14 cellular contexts compared by ENCODE assay signal in genomic region chr1:242426271-242426905, GRCh38.
"Had no signal": no experiment of that assay in that cellular context is flagged by ENCODE, and none has a peak within 500 bp of the region (broad histone marks: within the 10 kb centered on the region; RNA-seq: fewer than 3 reads in every experiment).

No MANE protein-coding gene starts in this region.

- H3K4me3 ChIP-seq: dorsolateral prefrontal cortex, heart left ventricle, spleen, tibial nerve had no signal

- H3K9me3 Mint-ChIP-seq: activated CD4-positive, alpha-beta memory T cell treated with anti-CD3 and anti-CD28 coated beads, Interleukin-2, amount 10 ng/mL, durations not matched to agents 7 days and 5 days; activated naive CD8-positive, alpha-beta T cell treated with anti-CD3 and anti-CD28 coated beads, Interleukin-2, amount 10 ng/mL, durations not matched to agents 7 days and 5 days had no signal

- H3K27ac ChIP-seq: heart left ventricle, spleen, tibial nerve had no signal

- H3K4me1 Mint-ChIP-seq: activated CD4-positive, alpha-beta memory T cell treated with anti-CD3 and anti-CD28 coated beads, Interleukin-2, amount 10 ng/mL, durations not matched to agents 7 days and 5 days; activated naive CD8-positive, alpha-beta T cell treated with anti-CD3 and anti-CD28 coated beads, Interleukin-2, amount 10 ng/mL, durations not matched to agents 7 days and 5 days; natural killer cell; stimulated activated memory B cell treated with anti-CD40 and anti-IgM and Interleukin-4, amounts not matched to agents 10 μg/mL and 1 μg/mL and 100 μg/mL, for 72 hours had no signal

- H3K36me3 ChIP-seq: heart left ventricle, spleen, tibial nerve had no signal

- H3K36me3 Mint-ChIP-seq: activated naive CD8-positive, alpha-beta T cell treated with anti-CD3 and anti-CD28 coated beads, Interleukin-2, amount 10 ng/mL, durations not matched to agents 7 days and 5 days; natural killer cell; stimulated activated memory B cell treated with anti-CD40 and anti-IgM and Interleukin-4, amounts not matched to agents 10 μg/mL and 1 μg/mL and 100 μg/mL, for 72 hours had no signal

- H3K4me3 Mint-ChIP-seq: activated CD4-positive, alpha-beta memory T cell treated with anti-CD3 and anti-CD28 coated beads, Interleukin-2, amount 10 ng/mL, durations not matched to agents 7 days and 5 days; activated naive CD8-positive, alpha-beta T cell treated with anti-CD3 and anti-CD28 coated beads, Interleukin-2, amount 10 ng/mL, durations not matched to agents 7 days and 5 days; activated T-cell treated with anti-CD3 and anti-CD28 coated beads, Interleukin-2, amount 50 U/mL, for 72 hours; natural killer cell; stimulated activated memory B cell treated with anti-CD40 and anti-IgM and Interleukin-4, amounts not matched to agents 10 μg/mL and 1 μg/mL and 100 μg/mL, for 72 hours had no signal

- H3K9me3 ChIP-seq: heart left ventricle, tibial nerve had no signal

- H3K27me3 ChIP-seq: heart left ventricle, spleen, tibial nerve had no signal

- H3K4me1 ChIP-seq: heart left ventricle, spleen, tibial nerve had no signal

- DNase-seq: activated CD4-positive, alpha-beta memory T cell treated with anti-CD3 and anti-CD28 coated beads, Interleukin-2, amount 10 ng/mL, durations not matched to agents 7 days and 5 days; activated naive CD8-positive, alpha-beta T cell treated with anti-CD3 and anti-CD28 coated beads, Interleukin-2, amount 10 ng/mL, durations not matched to agents 7 days and 5 days; activated T-cell treated with anti-CD3 and anti-CD28 coated beads, Interleukin-2, amount 50 U/mL, for 72 hours; anterior cingulate cortex; dorsolateral prefrontal cortex; foreskin melanocyte; heart left ventricle; natural killer cell; spleen; stimulated activated CD4-positive, alpha-beta T cell treated with anti-CD3 and anti-CD28 coated beads, Interleukin-1b, Interleukin-23, amount 100 ng/mL, for 48 hours had no signal

- H3K27ac Mint-ChIP-seq: activated CD4-positive, alpha-beta memory T cell treated with anti-CD3 and anti-CD28 coated beads, Interleukin-2, amount 10 ng/mL, durations not matched to agents 7 days and 5 days; activated naive CD8-positive, alpha-beta T cell treated with anti-CD3 and anti-CD28 coated beads, Interleukin-2, amount 10 ng/mL, durations not matched to agents 7 days and 5 days; activated T-cell treated with anti-CD3 and anti-CD28 coated beads, Interleukin-2, amount 50 U/mL, for 72 hours; natural killer cell; stimulated activated memory B cell treated with anti-CD40 and anti-IgM and Interleukin-4, amounts not matched to agents 10 μg/mL and 1 μg/mL and 100 μg/mL, for 72 hours had no signal

- ATAC-seq: activated T-cell treated with anti-CD3 and anti-CD28 coated beads, Interleukin-2, amount 50 U/mL, for 72 hours; heart left ventricle; left lobe of liver; natural killer cell; sciatic nerve; stimulated activated memory B cell treated with anti-CD40 and anti-IgM and Interleukin-4, amounts not matched to agents 10 μg/mL and 1 μg/mL and 100 μg/mL, for 72 hours had no signal

- H3K27me3 Mint-ChIP-seq: activated CD4-positive, alpha-beta memory T cell treated with anti-CD3 and anti-CD28 coated beads, Interleukin-2, amount 10 ng/mL, durations not matched to agents 7 days and 5 days; activated naive CD8-positive, alpha-beta T cell treated with anti-CD3 and anti-CD28 coated beads, Interleukin-2, amount 10 ng/mL, durations not matched to agents 7 days and 5 days had no signal
